30 cellular contexts compared by ENCODE assay signal in the genomic region with DNA sequence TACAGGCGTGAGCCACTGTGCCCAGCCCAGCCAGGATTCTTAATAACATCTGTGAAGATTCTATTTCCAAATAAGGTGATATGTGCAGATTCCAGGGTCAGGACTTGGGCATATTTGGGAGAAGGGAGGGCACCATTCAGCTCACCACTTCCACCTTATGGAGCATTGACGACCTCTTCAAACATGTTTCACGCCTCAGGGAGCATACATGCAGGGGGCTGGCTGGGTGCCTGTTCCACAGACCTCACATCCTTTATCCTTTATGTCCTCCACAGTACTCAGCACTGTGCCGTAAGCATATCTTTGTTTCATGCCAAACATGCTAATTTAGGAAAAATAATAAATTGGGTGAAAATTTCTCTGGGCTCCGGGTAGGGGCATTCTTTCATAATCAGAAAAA.
"Had no signal": no experiment of that assay in that cellular context is flagged by ENCODE, and none has a peak within 500 bp of the region (broad histone marks: within the 10 kb centered on the region; RNA-seq: fewer than 3 reads in every experiment).

No MANE protein-coding gene starts in this region.

- H3K9me3 ChIP-seq: breast epithelium, colonic mucosa, esophagus squamous epithelium, gastroesophageal sphincter, heart right ventricle had no signal

- H3K4me3 ChIP-seq: breast epithelium, cardiac muscle cell, colonic mucosa, esophagus squamous epithelium, gastroesophageal sphincter, heart right ventricle, hepatocyte had no signal

- H3K4me2 ChIP-seq: hepatocyte had no signal

- H3K27ac ChIP-seq: breast epithelium, cardiac muscle cell, colonic mucosa, epithelial cell of prostate, esophagus squamous epithelium, gastroesophageal sphincter, hepatocyte, WERI-Rb-1 had no signal

- H2AFZ ChIP-seq: hepatocyte had no signal

- H3K4me1 ChIP-seq: breast epithelium, colonic mucosa, esophagus squamous epithelium had no signal

- DNase-seq: activated B cell treated with CpG ODN at 0.5 μM for 24 hours; activated CD4-positive, alpha-beta T cell treated with anti-CD3 and anti-CD28 coated beads for 48 hours; activated CD4-positive, alpha-beta T cell treated with anti-CD3 and anti-CD28 coated beads, Interleukin-2, amount 50 U/mL, for 1 hour; activated CD4-positive, alpha-beta T cell treated with anti-CD3 and anti-CD28 coated beads, Interleukin-2, amount 50 U/mL, for 48 hours; activated CD8-positive, alpha-beta memory T cell treated with anti-CD3 and anti-CD28 coated beads for 24 hours; activated CD8-positive, alpha-beta T cell treated with anti-CD3 and anti-CD28 coated beads for 36 hours; activated effector memory CD4-positive, alpha-beta T cell treated with Interleukin-2 at 50 U/mL for 16 hours; activated gamma-delta T cell treated with Interleukin-2 at 50 U/mL for 16 hours; activated naive CD4-positive, alpha-beta T cell treated with anti-CD3 and anti-CD28 coated beads, Interleukin-2, amount 50 U/mL, for 16 hours; activated naive CD4-positive, alpha-beta T cell treated with Interleukin-2 at 50 U/mL for 16 hours; activated T-cell treated with anti-CD3 and anti-CD28 coated beads, Interleukin-2, amount 50 U/mL, for 4 hours; amniotic stem cell; anterior cingulate cortex; central memory CD4-positive, alpha-beta T cell; cerebellar nuclear complex; colonic mucosa; effector CD8-positive, alpha-beta T cell; esophagus squamous epithelium; foreskin melanocyte; heart right ventricle; T1000 had no signal

- H3K36me3 ChIP-seq: breast epithelium, cardiac muscle cell, colonic mucosa, esophagus squamous epithelium, gastroesophageal sphincter, heart right ventricle, WERI-Rb-1 had no signal

- FAIRE-seq: astrocyte, endometrium, endothelial cell of umbilical vein had no signal

- H3K79me2 ChIP-seq: hepatocyte had no signal

- H3K27me3 ChIP-seq: breast epithelium, cardiac muscle cell, colonic mucosa, esophagus squamous epithelium, gastroesophageal sphincter, heart right ventricle, hepatocyte had no signal
